In the genomic region with DNA sequence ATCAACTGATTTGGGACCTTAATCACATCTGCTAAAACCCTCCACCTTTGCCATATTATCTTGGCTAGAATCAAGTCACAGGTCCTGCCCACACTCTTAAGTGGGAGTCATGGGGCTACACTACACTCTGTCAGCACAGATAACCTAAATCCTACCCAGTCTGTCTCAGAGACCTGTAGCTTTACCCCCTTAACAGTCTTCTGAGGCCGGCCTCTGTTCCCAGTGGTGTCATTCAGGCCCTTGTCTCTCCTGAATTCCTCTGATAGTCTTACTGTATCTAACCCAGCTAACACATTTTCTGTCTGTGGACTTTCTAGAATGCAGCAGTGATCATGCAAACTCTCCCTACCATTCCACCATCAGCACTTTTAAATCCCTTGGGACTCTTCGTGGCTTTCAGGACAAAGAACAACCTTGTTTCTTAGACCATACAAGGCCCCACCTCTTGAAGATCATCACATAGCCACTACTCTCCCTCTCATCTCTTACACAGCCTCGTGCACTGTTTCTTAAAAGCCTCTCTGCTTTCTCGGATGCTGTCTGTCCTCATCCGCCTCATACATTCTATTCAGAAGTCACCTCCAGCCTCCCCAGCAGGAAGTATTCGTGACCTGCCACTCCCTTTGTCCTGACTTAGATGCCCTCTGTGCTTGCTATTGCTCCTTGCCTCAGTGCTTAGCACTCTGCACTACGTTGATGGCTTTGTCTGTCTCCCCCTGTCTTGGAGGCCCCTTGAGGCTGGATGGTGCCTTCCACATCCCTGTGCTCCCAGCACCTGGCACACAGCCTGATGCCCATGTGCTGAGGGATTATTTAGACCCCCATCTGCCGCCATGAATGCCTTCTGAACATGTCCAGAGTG, we compare ENCODE assay signal across 1 cellular context.
TF ChIP-seq lines count a peak whose summit lies in the region.

No MANE protein-coding gene starts in this region.

TF ChIP-seq in K562, 482 proteins besides CTCF, POLR2A, EP300 and RAD21:
- peak; percentile 33; the same call in 1 of the 2 replicates for TF ChIP-seq CBFA2T3 (IDR thresholded peaks at IDR 0.05)
- no peak for TF ChIP-seq TRIM28 (IDR thresholded peaks at IDR 0.05)
